ENCODE assay signal across 11 cellular contexts in genomic region chr11:65305501-65306268, GRCh38. TPM values are rescaled to one million over a fixed set of nuclear protein-coding genes. Genes with fewer than 3 reads are reported as not detected.
DNase-seq lines count a peak whose midpoint lies in the region; TF ChIP-seq lines count a peak whose summit lies in the region.
"Had no signal": no experiment of that assay in that cellular context is flagged by ENCODE, and none has a peak within 500 bp of the region (broad histone marks: within the 10 kb centered on the region; RNA-seq: fewer than 3 reads in every experiment).

No MANE protein-coding gene starts in this region.

- POLR2A ChIA-PET in activated CD4-positive, alpha-beta memory T cell treated with anti-CD3 and anti-CD28 coated beads for 36 hours (lab: Charles Lee): interaction anchor here (0.7 kb wide), 2 partner anchors 14 to 311 kb away, joined by 3 read pairs; no protein-coding TSS in a partner anchor

- H3K27me3 ChIP-seq in sigmoid colon (no peaks in the 10 kb centered on the region), adrenal gland (no peaks in the 10 kb centered on the region)

- H3K27ac ChIP-seq in sigmoid colon (peak overlapping the region; percentile 68 to 85 (median 77)), adrenal gland (no peak overlapping the region)

- WGBS in sigmoid colon, 2 donors: 26 to 70% methylated on average over 17 of the region's 17 CpGs
- 82 to 92% (median 86%) methylated on average over 16 to 17 of the region's 17 CpGs for WGBS in adrenal gland, 4 donors

- CTCF ChIA-PET in activated CD4-positive, alpha-beta memory T cell treated with anti-CD3 and anti-CD28 coated beads for 36 hours (lab: Charles Lee): interaction anchor here (1.0 kb wide), 1 partner anchor 10 kb away, joined by 5 read pairs; no protein-coding TSS in a partner anchor

- peak; percentile 60 for DNase-seq in astrocyte of the spinal cord (ENCODE audit: low read depth, low spot score)
- DNase-seq in kidney tubule cell (ENCODE audit: low spot score): peak; percentile 33
- peak; percentile 90 for DNase-seq in sigmoid colon
- DNase-seq in NCI-H226: no peak
- DNase-seq in NCI-H1092 treated with DMSO at 0.1 percent for 48 hours (lab: John Stamatoyannopoulos, UW): no peak
- DNase-seq in activated CD4-positive, alpha-beta memory T cell treated with anti-CD3 and anti-CD28 coated beads for 36 hours: no peak
- DNase-seq in adrenal gland: no peak

- H3K36me3 Mint-ChIP-seq in activated CD4-positive, alpha-beta memory T cell treated with anti-CD3 and anti-CD28 coated beads for 36 hours: peaks cover 3% of the 10 kb centered on the region

- H3K27ac Mint-ChIP-seq in activated CD4-positive, alpha-beta memory T cell treated with anti-CD3 and anti-CD28 coated beads for 36 hours: no peak overlapping the region
- H3K27ac Mint-ChIP-seq: T-helper 2 cell treated with Interferon-gamma antibody and Interleukin-4, amounts not matched to agents 5 μg/mL and 100 μg/mL, for 36 hours had no signal

- TF ChIP-seq POLR2A in GM18951 (IDR thresholded peaks at IDR 0.05; ENCODE audit: extremely low read depth, insufficient read depth, insufficient read length) (peak; percentile 15), sigmoid colon (IDR thresholded peaks at IDR 0.05) (no peak), adrenal gland (IDR thresholded peaks at IDR 0.05) (no peak)

- H3K27me3 Mint-ChIP-seq in activated CD4-positive, alpha-beta memory T cell treated with anti-CD3 and anti-CD28 coated beads for 36 hours: no peaks in the 10 kb centered on the region
- H3K27me3 Mint-ChIP-seq: activated naive CD4-positive, alpha-beta T cell treated with anti-CD3 and anti-CD28 coated beads, Interleukin-2, amount 50 U/mL, for 24 hours had no signal

- H3K9me3 ChIP-seq in sigmoid colon (no peaks in the 10 kb centered on the region), adrenal gland (replicated peaks in 1 of 3) (no peaks in the 10 kb centered on the region)

- H3K4me3 ChIP-seq in astrocyte of the spinal cord (ENCODE audit: low read depth, low read length) (no peak overlapping the region), sigmoid colon (no peak overlapping the region), adrenal gland (no peak overlapping the region)

- H3K36me3 ChIP-seq in sigmoid colon (no peaks in the 10 kb centered on the region), adrenal gland (replicated peaks in 1 of 2) (no peaks in the 10 kb centered on the region)

- H3K4me3 Mint-ChIP-seq in activated CD4-positive, alpha-beta memory T cell treated with anti-CD3 and anti-CD28 coated beads for 36 hours: no peak overlapping the region
- H3K4me3 Mint-ChIP-seq: activated naive CD4-positive, alpha-beta T cell treated with anti-CD3 and anti-CD28 coated beads, Interleukin-2, amount 50 U/mL, for 24 hours; T-helper 2 cell treated with Interferon-gamma antibody and Interleukin-4, amounts not matched to agents 5 μg/mL and 100 μg/mL, for 36 hours had no signal

- TF ChIP-seq CTCF in astrocyte of the spinal cord (IDR thresholded peaks at IDR 0.05; ENCODE audit: low read depth, low read length) (no peak), sigmoid colon (IDR thresholded peaks at IDR 0.05) (no peak), adrenal gland (IDR thresholded peaks at IDR 0.05) (no peak)

- in situ Hi-C loops in GM18951 (cut with MboI; ENCODE audit: low sequenced_read_pairs, unreplicated experiment): no loop called here
- in situ Hi-C loops in astrocyte of the spinal cord (cut with HindIII; ENCODE audit: low sequenced_read_pairs): no loop called here

- no peaks in the 10 kb centered on the region for H3K4me1 Mint-ChIP-seq in activated CD4-positive, alpha-beta memory T cell treated with anti-CD3 and anti-CD28 coated beads for 36 hours (ENCODE audit: low read depth)
- H3K4me1 Mint-ChIP-seq: activated naive CD4-positive, alpha-beta T cell treated with anti-CD3 and anti-CD28 coated beads, Interleukin-2, amount 50 U/mL, for 24 hours had no signal

- peaks cover 0 to 66% (median 61%) of the 10 kb centered on the region in 4 donors for H3K4me1 ChIP-seq in sigmoid colon
- H3K4me1 ChIP-seq in adrenal gland (replicated peaks in 1 of 2): peaks cover 0 to 25% of the 10 kb centered on the region in 2 donors

- peak in 1 of 4 donors; percentile 66 for TF ChIP-seq EP300 in sigmoid colon (IDR thresholded peaks at IDR 0.05)

- H3K9me3 Mint-ChIP-seq in activated CD4-positive, alpha-beta memory T cell treated with anti-CD3 and anti-CD28 coated beads for 36 hours: no peaks in the 10 kb centered on the region
- H3K9me3 Mint-ChIP-seq: activated naive CD4-positive, alpha-beta T cell treated with anti-CD3 and anti-CD28 coated beads, Interleukin-2, amount 50 U/mL, for 24 hours; T-helper 2 cell treated with Interferon-gamma antibody and Interleukin-4, amounts not matched to agents 5 μg/mL and 100 μg/mL, for 36 hours had no signal

- intact Hi-C loops in sigmoid colon (cut with DNase I): no loop called here
- intact Hi-C loops in activated CD4-positive, alpha-beta memory T cell treated with anti-CD3 and anti-CD28 coated beads for 36 hours (cut with micrococcal nuclease): no loop called here
- intact Hi-C loops in adrenal gland (cut with DNase I): no loop called here

RNA-seq across cellular contexts. Expression of gene CDC42EP2, which starts 9.0 kb away (rescaled TPM):
- 10 to 100 TPM; 11.0 to 29.1 (median 16.5) TPM for total RNA-seq in sigmoid colon
- polyA plus RNA-seq in sigmoid colon: 10 to 100 TPM in 2 of 3 donors, 1 to 10 TPM in 1; 8.8 to 15.0 (median 11.4) TPM
- total RNA-seq in activated CD4-positive, alpha-beta memory T cell treated with anti-CD3 and anti-CD28 coated beads for 36 hours: under 1 TPM in 1 of 2 experiments, not detected in 1; 0.26 TPM
- total RNA-seq in adrenal gland: 10 to 100 TPM in 3 of 8 donors, 1 to 10 TPM in 5; 2.9 to 18.3 (median 4.9) TPM
- polyA plus RNA-seq in adrenal gland: 10 to 100 TPM in 2 of 3 donors, 1 to 10 TPM in 1; 1.0 to 13.9 (median 10.4) TPM
- total RNA-seq: mononuclear cell had no signal

RNA-seq across cellular contexts. Expression of gene DPF2, which starts 28.0 kb away (rescaled TPM):
- total RNA-seq in sigmoid colon (10 to 100 TPM; 28.5 to 51.2 (median 40.5) TPM), adrenal gland (10 to 100 TPM; 35.2 to 73.7 (median 49.4) TPM)
- polyA plus RNA-seq in sigmoid colon (10 to 100 TPM; 13.8 to 25.4 (median 14.1) TPM), adrenal gland (10 to 100 TPM; 23.2 to 34.7 (median 30.4) TPM)
- 10 to 100 TPM; 68.7 to 71.6 TPM for total RNA-seq in activated CD4-positive, alpha-beta memory T cell treated with anti-CD3 and anti-CD28 coated beads for 36 hours

RNA-seq across cellular contexts. Expression of gene POLA2, which starts 43.9 kb away (rescaled TPM):
- total RNA-seq in sigmoid colon (1 to 10 TPM; 3.6 to 8.8 (median 4.8) TPM), adrenal gland (10 to 100 TPM in 1 of 8 donors, 1 to 10 TPM in 7; 3.9 to 12.2 (median 6.9) TPM)
- polyA plus RNA-seq in sigmoid colon (10 to 100 TPM in 1 of 3 donors, 1 to 10 TPM in 2; 4.6 to 13.4 (median 5.4) TPM), adrenal gland (1 to 10 TPM; 4.3 to 8.3 (median 7.9) TPM)
- 10 to 100 TPM; 62.9 to 66.9 TPM for total RNA-seq in activated CD4-positive, alpha-beta memory T cell treated with anti-CD3 and anti-CD28 coated beads for 36 hours

RNA-seq across cellular contexts. Expression of gene TIGD3, which starts 48.9 kb away (rescaled TPM):
- total RNA-seq in sigmoid colon: under 1 TPM in 3 of 4 donors, not detected in 1; 0.14 to 0.36 (median 0.33) TPM
- under 1 TPM in 2 of 3 donors, not detected in 1; 0.69 to 0.96 TPM for polyA plus RNA-seq in sigmoid colon
- under 1 TPM; 0.73 to 1.00 TPM for total RNA-seq in activated CD4-positive, alpha-beta memory T cell treated with anti-CD3 and anti-CD28 coated beads for 36 hours
- under 1 TPM; 0.11 to 0.96 (median 0.27) TPM for total RNA-seq in adrenal gland
- under 1 TPM in 2 of 3 donors, not detected in 1; 0.27 to 0.40 TPM for polyA plus RNA-seq in adrenal gland

Comparison
In these comparisons a context has a peak if more than half of its experiments do, and no peak if none do; other contexts are left out.
1. DNase-seq: peak in astrocyte of the spinal cord (single experiment), kidney tubule cell (single experiment) and sigmoid colon (single experiment); none in NCI-H226 (single experiment), NCI-H1092 treated with DMSO at 0.1 percent for 48 hours (single experiment), activated CD4-positive, alpha-beta memory T cell treated with anti-CD3 and anti-CD28 coated beads for 36 hours (single experiment) and adrenal gland (0 of 7).
2. H3K27ac ChIP-seq: peak in sigmoid colon (4 of 4); none in adrenal gland (0 of 5).
3. RNA of gene POLA2, which starts 43.9 kb away (total RNA-seq): 62.9 to 66.9 TPM in activated CD4-positive, alpha-beta memory T cell treated with anti-CD3 and anti-CD28 coated beads for 36 hours; 3.9 to 12.2 TPM in adrenal gland and 3.6 to 8.8 TPM in sigmoid colon; every median in the first group is over 4 times any median in the second.